Comparison of ENCODE assay signal across 8 cellular contexts in genomic region chr7:148856035-148856881, GRCh38. TPM values are rescaled to one million over a fixed set of nuclear protein-coding genes. Genes with fewer than 3 reads are reported as not detected.
A peak's percentile ranks its signal among the peaks of the same experiment; 100 is the strongest.
DNase-seq lines count a peak whose midpoint lies in the region; ATAC-seq and TF ChIP-seq lines count a peak whose summit lies in the region.

No MANE protein-coding gene starts in this region.

- ATAC-seq in GM21447 (IDR thresholded peaks at IDR 0.05; ENCODE audit: unreplicated experiment): peak; percentile 67

- TF ChIP-seq CTCF in LNCaP clone FGC (IDR thresholded peaks at IDR 0.05; ENCODE audit: control insufficient read depth, extremely low read depth, insufficient read depth): peak; percentile 61
- TF ChIP-seq CTCF in fibroblast of mammary gland (conservative IDR thresholded peaks at IDR 0.05; ENCODE audit: control insufficient read depth, insufficient read depth, low read depth, low read length): peak; percentile 74

- DNase-seq in EH (ENCODE audit: low read depth): peak; percentile 38
- no peak for DNase-seq in LNCaP clone FGC (ENCODE audit: low read depth)
- peak; percentile 48 for DNase-seq in activated T-cell treated with anti-CD3 and anti-CD28 coated beads, Interleukin-2, amount 50 U/mL, for 1 hour
- peak; percentile 44 for DNase-seq in fibroblast of mammary gland (ENCODE audit: low read depth)
- peak; percentile 3 for DNase-seq in pulmonary artery endothelial cell (ENCODE audit: low read depth, low spot score)
- no peak for DNase-seq in HK-2 (ENCODE audit: unreplicated experiment)
- DNase-seq in NOMO-1 treated with dmso at 0.1 percent for 144 hours (lab: John Stamatoyannopoulos, UW; ENCODE audit: unreplicated experiment): no peak

- H3K4me3 ChIP-seq in LNCaP clone FGC (ENCODE audit: low read depth, low read length) (no peak overlapping the region), fibroblast of mammary gland (ENCODE audit: control insufficient read depth, low read depth, low read length) (peak overlapping the region; percentile 29)

RNA-seq across cellular contexts. Expression of gene EZH2, which starts 27.8 kb away (rescaled TPM):
- total RNA-seq in pulmonary artery endothelial cell: 17.4 and 18.6 TPM in 2 replicates

Comparison
In these comparisons a context has a peak if more than half of its experiments do, and no peak if none do; other contexts are left out.
1. DNase-seq: peak in EH (single experiment), activated T-cell treated with anti-CD3 and anti-CD28 coated beads, Interleukin-2, amount 50 U/mL, for 1 hour (single experiment), fibroblast of mammary gland (single experiment) and pulmonary artery endothelial cell (single experiment); none in LNCaP clone FGC (single experiment), HK-2 (single experiment) and NOMO-1 treated with dmso at 0.1 percent for 144 hours (single experiment).